ENCODE assay signal across 2 cellular contexts in the genomic region with DNA sequence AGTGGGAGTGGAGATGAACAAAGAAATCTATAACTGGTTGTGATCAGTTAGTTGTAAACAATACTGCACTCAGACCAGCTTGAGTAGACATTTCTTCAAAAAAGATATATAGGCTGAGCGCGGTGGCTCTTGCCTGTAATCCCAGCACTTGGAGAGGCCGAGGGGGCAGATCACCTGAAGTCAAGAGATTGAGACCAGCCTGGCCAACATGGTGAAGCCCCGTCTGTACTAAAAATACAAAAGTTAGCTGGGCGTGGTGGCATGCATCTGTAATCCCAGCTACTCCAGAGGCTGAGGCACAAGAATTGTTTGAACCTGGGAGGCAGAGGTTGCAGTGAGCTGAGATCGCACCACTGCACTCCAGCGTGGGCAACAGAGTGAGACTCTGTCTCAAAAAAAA. TPM values are rescaled to one million over a fixed set of nuclear protein-coding genes. Genes with fewer than 3 reads are reported as not detected.
"Had no signal": no experiment of that assay in that cellular context is flagged by ENCODE, and none has a peak within 500 bp of the region (broad histone marks: within the 10 kb centered on the region; RNA-seq: fewer than 3 reads in every experiment).

No MANE protein-coding gene starts in this region.

RNA-seq across cellular contexts. Expression of a gene that starts 26.9 kb away (rescaled TPM):
- total RNA-seq: LHCN-M2, M059J had no signal
